ENCODE assay signal across 38 cellular contexts in genomic region chr3:4235690-4236089, GRCh38.
"Had no signal": no experiment of that assay in that cellular context is flagged by ENCODE, and none has a peak within 500 bp of the region (broad histone marks: within the 10 kb centered on the region; RNA-seq: fewer than 3 reads in every experiment).

No MANE protein-coding gene starts in this region.

- H3K9me3 ChIP-seq: adrenal gland, ascending aorta, body of pancreas had no signal

- H3K27ac Mint-ChIP-seq: activated naive CD4-positive, alpha-beta T cell treated with anti-CD3 and anti-CD28 coated beads for 36 hours; activated naive CD4-positive, alpha-beta T cell treated with anti-CD3 and anti-CD28 coated beads, Interleukin-2, amount 10 ng/mL, durations not matched to agents 7 days and 5 days; activated naive CD4-positive, alpha-beta T cell treated with anti-CD3 and anti-CD28 coated beads, Interleukin-2, amount 50 U/mL, for 24 hours; activated naive CD4-positive, alpha-beta T cell treated with anti-CD3 and anti-CD28 coated beads, Interleukin-2, amount 50 U/mL, for 72 hours; activated naive CD8-positive, alpha-beta T cell; activated naive CD8-positive, alpha-beta T cell treated with anti-CD3 and anti-CD28 coated beads for 36 hours; activated naive CD8-positive, alpha-beta T cell treated with anti-CD3 and anti-CD28 coated beads, Interleukin-2, amount 10 ng/mL, durations not matched to agents 7 days and 5 days; activated naive CD8-positive, alpha-beta T cell treated with anti-CD3 and anti-CD28 coated beads, Interleukin-2, amount 50 U/mL, for 24 hours; activated T-cell treated with anti-CD3 and anti-CD28 coated beads, Interleukin-2, amount 50 U/mL, for 24 hours; activated T-cell treated with anti-CD3 and anti-CD28 coated beads, Interleukin-2, amount 50 U/mL, for 72 hours; activated T-helper 1 cell treated with anti-CD3 and anti-CD28 coated beads, Interleukin-12 subunit alpha, Interleukin-12 subunit beta, Interleukin-2, Interleukin-4 antibody, amounts not matched to agents 30 ng/mL and 10 ng/mL and 1 ng/mL, durations not matched to agents 14 hours and 24 hours and 36 hours; activated T-helper 17 cell treated with anti-CD3 and anti-CD28 coated beads, Interleukin-2, amount 50 U/mL, for 72 hours; activated T-helper 2 cell treated with anti-CD3 and anti-CD28 coated beads, Interferon-gamma antibody, Interleukin-2, Interleukin-4, amounts not matched to agents 10 μg/mL and 5 μg/mL and 100 μg/mL, durations not matched to agents 14 hours and 24 hours and 36 hours; brain had no signal

- H3K27ac ChIP-seq: adrenal gland, ascending aorta, body of pancreas, brain microvascular endothelial cell, breast epithelium, cardiac muscle cell had no signal

- H3K27me3 Mint-ChIP-seq: activated naive CD4-positive, alpha-beta T cell treated with anti-CD3 and anti-CD28 coated beads, Interleukin-2, amount 10 ng/mL, durations not matched to agents 7 days and 5 days; activated naive CD4-positive, alpha-beta T cell treated with anti-CD3 and anti-CD28 coated beads, Interleukin-2, amount 50 U/mL, for 24 hours; activated naive CD8-positive, alpha-beta T cell; activated naive CD8-positive, alpha-beta T cell treated with anti-CD3 and anti-CD28 coated beads for 36 hours; activated naive CD8-positive, alpha-beta T cell treated with anti-CD3 and anti-CD28 coated beads, Interleukin-2, amount 10 ng/mL, durations not matched to agents 7 days and 5 days; activated naive CD8-positive, alpha-beta T cell treated with anti-CD3 and anti-CD28 coated beads, Interleukin-2, amount 50 U/mL, for 24 hours; activated T-cell treated with anti-CD3 and anti-CD28 coated beads, Interleukin-2, amount 50 U/mL, for 24 hours; activated T-helper 17 cell treated with anti-CD3 and anti-CD28 coated beads, Interleukin-2, amount 50 U/mL, for 72 hours; central memory CD8-positive, alpha-beta T cell had no signal

- H3K4me1 ChIP-seq: adrenal gland, ascending aorta, body of pancreas, breast epithelium had no signal

- H3K36me3 Mint-ChIP-seq: activated naive CD4-positive, alpha-beta T cell treated with anti-CD3 and anti-CD28 coated beads, Interleukin-2, amount 10 ng/mL, durations not matched to agents 7 days and 5 days; activated naive CD4-positive, alpha-beta T cell treated with anti-CD3 and anti-CD28 coated beads, Interleukin-2, amount 50 U/mL, for 24 hours; activated naive CD4-positive, alpha-beta T cell treated with anti-CD3 and anti-CD28 coated beads, Interleukin-2, amount 50 U/mL, for 72 hours; activated naive CD8-positive, alpha-beta T cell treated with anti-CD3 and anti-CD28 coated beads, Interleukin-2, amount 10 ng/mL, durations not matched to agents 7 days and 5 days; brain had no signal

- H3K36me3 ChIP-seq: adrenal gland, ascending aorta, brain microvascular endothelial cell, breast epithelium, cardiac muscle cell had no signal

- H3K27me3 ChIP-seq: adrenal gland, ascending aorta, body of pancreas, brain microvascular endothelial cell, breast epithelium had no signal

- H3K9me3 Mint-ChIP-seq: activated naive CD4-positive, alpha-beta T cell treated with anti-CD3 and anti-CD28 coated beads, Interleukin-2, amount 50 U/mL, for 72 hours; activated T-helper 1 cell treated with anti-CD3 and anti-CD28 coated beads, Interleukin-12 subunit alpha, Interleukin-12 subunit beta, Interleukin-2, Interleukin-4 antibody, amounts not matched to agents 30 ng/mL and 10 ng/mL and 1 ng/mL, durations not matched to agents 14 hours and 24 hours and 36 hours; activated T-helper 2 cell treated with anti-CD3 and anti-CD28 coated beads, Interferon-gamma antibody, Interleukin-2, Interleukin-4, amounts not matched to agents 10 μg/mL and 5 μg/mL and 100 μg/mL, durations not matched to agents 14 hours and 24 hours and 36 hours had no signal

- DNase-seq: activated effector memory CD4-positive, alpha-beta T cell treated with anti-CD3 and anti-CD28 coated beads, Interleukin-2, amount 50 U/mL, for 16 hours; activated effector memory CD4-positive, alpha-beta T cell treated with Interleukin-2 at 50 U/mL for 16 hours; activated gamma-delta T cell; activated gamma-delta T cell treated with Interleukin-2 at 50 U/mL for 16 hours; activated naive CD4-positive, alpha-beta T cell; activated naive CD4-positive, alpha-beta T cell treated with anti-CD3 and anti-CD28 coated beads for 36 hours; activated naive CD4-positive, alpha-beta T cell treated with anti-CD3 and anti-CD28 coated beads, Interleukin-2, amount 10 ng/mL, durations not matched to agents 7 days and 5 days; activated naive CD4-positive, alpha-beta T cell treated with anti-CD3 and anti-CD28 coated beads, Interleukin-2, amount 50 U/mL, for 16 hours; activated naive CD4-positive, alpha-beta T cell treated with Interleukin-2 at 50 U/mL for 16 hours; activated naive CD8-positive, alpha-beta T cell treated with anti-CD3 and anti-CD28 coated beads for 36 hours; activated naive CD8-positive, alpha-beta T cell treated with anti-CD3 and anti-CD28 coated beads, Interleukin-2, amount 10 ng/mL, durations not matched to agents 7 days and 5 days; activated naive CD8-positive, alpha-beta T cell treated with anti-CD3 and anti-CD28 coated beads, Interleukin-2, amount 50 U/mL, for 24 hours; activated T-cell treated with anti-CD3 and anti-CD28 coated beads, Interleukin-2, amount 50 U/mL, for 1 hour; activated T-cell treated with anti-CD3 and anti-CD28 coated beads, Interleukin-2, amount 50 U/mL, for 24 hours; activated T-cell treated with anti-CD3 and anti-CD28 coated beads, Interleukin-2, amount 50 U/mL, for 4 hours; activated T-cell treated with anti-CD3 and anti-CD28 coated beads, Interleukin-2, amount 50 U/mL, for 48 hours; activated T-cell treated with anti-CD3 and anti-CD28 coated beads, Interleukin-2, amount 50 U/mL, for 72 hours; adrenal gland; amniotic stem cell; amygdala; anterior cingulate cortex; aorta; body of pancreas; brain microvascular endothelial cell; caudate nucleus; central memory CD4-positive, alpha-beta T cell; cerebellar nuclear complex had no signal

- H3K4me1 Mint-ChIP-seq: activated naive CD4-positive, alpha-beta T cell treated with anti-CD3 and anti-CD28 coated beads, Interleukin-2, amount 10 ng/mL, durations not matched to agents 7 days and 5 days; activated naive CD4-positive, alpha-beta T cell treated with anti-CD3 and anti-CD28 coated beads, Interleukin-2, amount 50 U/mL, for 24 hours; activated naive CD8-positive, alpha-beta T cell treated with anti-CD3 and anti-CD28 coated beads for 36 hours; activated naive CD8-positive, alpha-beta T cell treated with anti-CD3 and anti-CD28 coated beads, Interleukin-2, amount 50 U/mL, for 24 hours; activated T-helper 17 cell treated with anti-CD3 and anti-CD28 coated beads, Interleukin-2, amount 50 U/mL, for 72 hours; brain; central memory CD8-positive, alpha-beta T cell had no signal

- ATAC-seq: activated naive CD4-positive, alpha-beta T cell treated with anti-CD3 and anti-CD28 coated beads, Interleukin-2, amount 50 U/mL, for 72 hours; activated naive CD8-positive, alpha-beta T cell treated with anti-CD3 and anti-CD28 coated beads, Interleukin-2, amount 50 U/mL, for 24 hours; activated T-cell treated with anti-CD3 and anti-CD28 coated beads, Interleukin-2, amount 50 U/mL, for 4 hours; activated T-cell treated with anti-CD3 and anti-CD28 coated beads, Interleukin-2, amount 50 U/mL, for 72 hours; activated T-helper 17 cell treated with anti-CD3 and anti-CD28 coated beads, Interleukin-2, amount 50 U/mL, for 72 hours; body of pancreas had no signal

- H3K4me3 Mint-ChIP-seq: activated naive CD4-positive, alpha-beta T cell treated with anti-CD3 and anti-CD28 coated beads for 36 hours; activated naive CD4-positive, alpha-beta T cell treated with anti-CD3 and anti-CD28 coated beads, Interleukin-2, amount 10 ng/mL, durations not matched to agents 7 days and 5 days; activated naive CD4-positive, alpha-beta T cell treated with anti-CD3 and anti-CD28 coated beads, Interleukin-2, amount 50 U/mL, for 24 hours; activated naive CD8-positive, alpha-beta T cell; activated naive CD8-positive, alpha-beta T cell treated with anti-CD3 and anti-CD28 coated beads for 36 hours; activated naive CD8-positive, alpha-beta T cell treated with anti-CD3 and anti-CD28 coated beads, Interleukin-2, amount 10 ng/mL, durations not matched to agents 7 days and 5 days; activated naive CD8-positive, alpha-beta T cell treated with anti-CD3 and anti-CD28 coated beads, Interleukin-2, amount 50 U/mL, for 24 hours; activated T-cell treated with anti-CD3 and anti-CD28 coated beads, Interleukin-2, amount 50 U/mL, for 24 hours; activated T-cell treated with anti-CD3 and anti-CD28 coated beads, Interleukin-2, amount 50 U/mL, for 4 hours; activated T-cell treated with anti-CD3 and anti-CD28 coated beads, Interleukin-2, amount 50 U/mL, for 72 hours; activated T-helper 1 cell treated with anti-CD3 and anti-CD28 coated beads, Interleukin-12 subunit alpha, Interleukin-12 subunit beta, Interleukin-2, Interleukin-4 antibody, amounts not matched to agents 30 ng/mL and 10 ng/mL and 1 ng/mL, durations not matched to agents 14 hours and 24 hours and 36 hours; activated T-helper 17 cell treated with anti-CD3 and anti-CD28 coated beads, Interleukin-2, amount 50 U/mL, for 72 hours; brain; central memory CD8-positive, alpha-beta T cell had no signal

- H3K4me3 ChIP-seq: adrenal gland, ascending aorta, body of pancreas, breast epithelium, cardiac muscle cell had no signal
